In genomic region chr7:26151953-26152781, GRCh38 we compare ENCODE assay signal across 8 cellular contexts. TPM values are rescaled to one million over a fixed set of nuclear protein-coding genes. Genes with fewer than 3 reads are reported as not detected.
DNase-seq lines count a peak whose midpoint lies in the region; ATAC-seq, FAIRE-seq and TF ChIP-seq lines count a peak whose summit lies in the region.

NFE2L3 (plus strand) TSS chr7:26152198; CDS start chr7:26152499, 301 bp downstream.

- H3K4me1 ChIP-seq in HUES6 (ENCODE audit: control insufficient read depth, insufficient read depth, low read length) (peaks cover 31% of the 10 kb centered on the region), Panc1 (ENCODE audit: control insufficient read depth, insufficient read depth, low read length) (peaks cover 19% of the 10 kb centered on the region), fibroblast of lung (ENCODE audit: control insufficient read depth, extremely low read depth, insufficient read depth, low read length) (peaks cover 7% of the 10 kb centered on the region)

- peak within 1 kb of the TSS; percentile 89 for H3K4me3 ChIP-seq in HUES6 (ENCODE audit: low read depth, low read length)
- H3K4me3 ChIP-seq in Panc1 (ENCODE audit: low read depth in 2 of 2, low read length in 2 of 2), result peak within 1 kb of the TSS; percentile 53 to 88
- H3K4me3 ChIP-seq in fibroblast of lung (replicated peaks in 1 of 4; ENCODE audit: control extremely low read depth in 1 of 4, insufficient read depth in 1 of 4, low read depth in 3 of 4, low read length in 4 of 4), result peak within 1 kb of the TSS; percentile 22 to 67 (median 55)

- no peaks in the 10 kb centered on the region for H3K9me3 Mint-ChIP-seq in activated T-cell treated with anti-CD3 and anti-CD28 coated beads, Interleukin-2, amount 50 U/mL, for 4 hours
- H3K9me3 Mint-ChIP-seq in natural killer cell, result no peaks in the 10 kb centered on the region
- H3K9me3 Mint-ChIP-seq in stimulated activated naive B cell treated with anti-CD40 and anti-IgM and Interleukin-4, amounts not matched to agents 10 μg/mL and 1 μg/mL and 100 μg/mL, for 72 hours, result no peaks in the 10 kb centered on the region

- peak within 1 kb of the TSS; percentile 92 for H3K9ac ChIP-seq in HUES6 (ENCODE audit: low read length)
- no peak within 1 kb of the TSS for H3K9ac ChIP-seq in fibroblast of lung (ENCODE audit: insufficient read depth, low read length)

- H3K4me2 ChIP-seq in fibroblast of lung (ENCODE audit: extremely low read depth, insufficient read depth, low read length), result peak within 1 kb of the TSS; percentile 75

- peaks cover 52% of the 10 kb centered on the region for H3K4me1 Mint-ChIP-seq in activated T-cell treated with anti-CD3 and anti-CD28 coated beads, Interleukin-2, amount 50 U/mL, for 4 hours (ENCODE audit: low read depth)
- H3K4me1 Mint-ChIP-seq in natural killer cell, result peaks cover 32 to 40% of the 10 kb centered on the region in 2 donors
- H3K4me1 Mint-ChIP-seq in stimulated activated naive B cell treated with anti-CD40 and anti-IgM and Interleukin-4, amounts not matched to agents 10 μg/mL and 1 μg/mL and 100 μg/mL, for 72 hours, result peaks cover 41 to 52% of the 10 kb centered on the region in 2 donors

- H3K27ac Mint-ChIP-seq in natural killer cell, result peak within 1 kb of the TSS; percentile 47 to 82
- peak within 1 kb of the TSS; percentile 93 for H3K27ac Mint-ChIP-seq in stimulated activated naive B cell treated with anti-CD40 and anti-IgM and Interleukin-4, amounts not matched to agents 10 μg/mL and 1 μg/mL and 100 μg/mL, for 72 hours

- H3K4me3 Mint-ChIP-seq in activated T-cell treated with anti-CD3 and anti-CD28 coated beads, Interleukin-2, amount 50 U/mL, for 4 hours, result peak within 1 kb of the TSS; percentile 97
- peak within 1 kb of the TSS; percentile 85 for H3K4me3 Mint-ChIP-seq in natural killer cell
- peak within 1 kb of the TSS; percentile 93 to 96 for H3K4me3 Mint-ChIP-seq in stimulated activated naive B cell treated with anti-CD40 and anti-IgM and Interleukin-4, amounts not matched to agents 10 μg/mL and 1 μg/mL and 100 μg/mL, for 72 hours

- FAIRE-seq in D721Med (lab: Jason Lieb, UNC), result no peak

- peaks cover 7% of the 10 kb centered on the region; the same call in 1 of the 2 replicates for H3K36me3 ChIP-seq in HUES6 (ENCODE audit: control insufficient read depth, insufficient read depth, low read length)
- H3K36me3 ChIP-seq in Panc1 (ENCODE audit: control insufficient read depth, insufficient read depth, low read length), result no peaks in the 10 kb centered on the region
- H3K36me3 ChIP-seq in fibroblast of lung (ENCODE audit: control insufficient read depth, insufficient read depth, low read length), result no peaks in the 10 kb centered on the region

- in situ Hi-C loops in Panc1 (cut with HindIII; ENCODE audit: low pct_unique_long_range_greater_than_20kb, low sequenced_read_pairs), result no loop called here

- CTCF ChIA-PET in Panc1 (lab: Charles Lee), result interaction anchor here (0.7 to 1.5 kb wide), 2 partner anchors 9 to 61 kb away, joined by 3 to 4 read pairs; no protein-coding TSS in a partner anchor

- H3K36me3 Mint-ChIP-seq in activated T-cell treated with anti-CD3 and anti-CD28 coated beads, Interleukin-2, amount 50 U/mL, for 4 hours (ENCODE audit: insufficient read depth), result peaks cover 7% of the 10 kb centered on the region
- no peaks in the 10 kb centered on the region for H3K36me3 Mint-ChIP-seq in natural killer cell
- H3K36me3 Mint-ChIP-seq in stimulated activated naive B cell treated with anti-CD40 and anti-IgM and Interleukin-4, amounts not matched to agents 10 μg/mL and 1 μg/mL and 100 μg/mL, for 72 hours, result no peaks in the 10 kb centered on the region

- peak within 1 kb of the TSS; percentile 86 for H3K27ac ChIP-seq in HUES6 (ENCODE audit: low read depth, low read length)
- H3K27ac ChIP-seq in Panc1 (ENCODE audit: low read length), result peak within 1 kb of the TSS; percentile 95
- H3K27ac ChIP-seq in fibroblast of lung (ENCODE audit: insufficient read depth, low read length), result no peak within 1 kb of the TSS

- TF ChIP-seq CTCF in D721Med (IDR thresholded peaks at IDR 0.05; ENCODE audit: insufficient read depth, missing control alignments) (peak; percentile 3), Panc1 (IDR thresholded peaks at IDR 0.05) (peak; percentile 39; the same call in 1 of the 2 replicates), fibroblast of lung (conservative IDR thresholded peaks at IDR 0.05 in 1 of 2, IDR thresholded peaks at IDR 0.05 in 1 of 2; ENCODE audit: low read depth in 1 of 2, low read length in 2 of 2) (no peak), natural killer cell (IDR thresholded peaks at IDR 0.05) (no peak)

- POLR2A ChIA-PET in Panc1 (lab: Charles Lee), result interaction anchor here (0.6 to 0.7 kb wide), 4 partner anchors 126 to 244 kb away, joined by 3 to 5 read pairs (median 4); no protein-coding TSS in a partner anchor

- intact Hi-C loops in Panc1 (cut with micrococcal nuclease; ENCODE audit: unreplicated experiment), result loop anchor here (5.0 to 10.0 kb wide), 2 partner anchors 60 to 257 kb away; no protein-coding TSS in a partner anchor
- intact Hi-C loops in natural killer cell (cut with micrococcal nuclease), result loop anchor here (2.0 kb wide), 1 partner anchor 47 kb away; no protein-coding TSS in a partner anchor

- H3K79me2 ChIP-seq in fibroblast of lung (ENCODE audit: control insufficient read depth, insufficient read depth, low read length), result no peaks in the 10 kb centered on the region

- DNase-seq in D721Med (ENCODE audit: insufficient read length, low spot score) (peak; percentile 55), Panc1 (ENCODE audit: low read depth, low spot score) (no peak), fibroblast of lung (ENCODE audit: low read depth in 2 of 2) (peak; percentile 64 to 71), natural killer cell (peak; percentile 69)
- peak; percentile 78 for DNase-seq in activated T-cell treated with anti-CD3 and anti-CD28 coated beads, Interleukin-2, amount 50 U/mL, for 4 hours
- DNase-seq in stimulated activated naive B cell treated with anti-CD40 and anti-IgM and Interleukin-4, amounts not matched to agents 10 μg/mL and 1 μg/mL and 100 μg/mL, for 72 hours, result peak; percentile 75

- H3K9me3 ChIP-seq in HUES6 (ENCODE audit: control insufficient read depth, insufficient read depth, low read depth, low read length) (peaks cover 3% of the 10 kb centered on the region), Panc1 (ENCODE audit: control insufficient read depth, insufficient read depth, low read depth, low read length) (no peaks in the 10 kb centered on the region), fibroblast of lung (ENCODE audit: control insufficient read depth, insufficient read depth, low read depth, low read length) (no peaks in the 10 kb centered on the region)

- no peaks in the 10 kb centered on the region for H4K20me1 ChIP-seq in fibroblast of lung (ENCODE audit: control insufficient read depth, extremely low read depth, insufficient read depth, low read length)

- peak within 1 kb of the TSS; percentile 87 for H2AFZ ChIP-seq in fibroblast of lung (ENCODE audit: low read length)

- H3K27me3 ChIP-seq in HUES6 (ENCODE audit: control insufficient read depth, insufficient read depth, low read length), result peaks cover 16% of the 10 kb centered on the region; the same call in 1 of the 2 replicates
- H3K27me3 ChIP-seq in Panc1 (ENCODE audit: control insufficient read depth, insufficient read depth, low read length), result no peaks in the 10 kb centered on the region
- peaks cover 3% of the 10 kb centered on the region for H3K27me3 ChIP-seq in fibroblast of lung (ENCODE audit: control insufficient read depth, insufficient read depth, low read length)

- BruUV-seq in Panc1 (replicated peaks; lab: Mats Ljungman, UMichigan), result no TSS peak

- ATAC-seq in GM21390 (IDR thresholded peaks at IDR 0.05; ENCODE audit: unreplicated experiment) (peak; percentile 63), Panc1 (peak; percentile 75), natural killer cell (peak; percentile 79 to 91 (median 89))
- ATAC-seq in activated T-cell treated with anti-CD3 and anti-CD28 coated beads, Interleukin-2, amount 50 U/mL, for 4 hours, result peak; percentile 66 to 68
- ATAC-seq in stimulated activated naive B cell treated with anti-CD40 and anti-IgM and Interleukin-4, amounts not matched to agents 10 μg/mL and 1 μg/mL and 100 μg/mL, for 72 hours (replicated peaks), result peak; percentile 74 to 80

- no peaks in the 10 kb centered on the region for H3K27me3 Mint-ChIP-seq in activated T-cell treated with anti-CD3 and anti-CD28 coated beads, Interleukin-2, amount 50 U/mL, for 4 hours (ENCODE audit: low read depth)
- H3K27me3 Mint-ChIP-seq in natural killer cell (ENCODE audit: low read depth in 2 of 2), result peaks cover 11 to 12% of the 10 kb centered on the region in 2 donors
- H3K27me3 Mint-ChIP-seq in stimulated activated naive B cell treated with anti-CD40 and anti-IgM and Interleukin-4, amounts not matched to agents 10 μg/mL and 1 μg/mL and 100 μg/mL, for 72 hours, result peaks cover 0 to 5% of the 10 kb centered on the region in 2 donors

RNA-seq across cellular contexts. Expression of gene NFE2L3, which starts in this region (rescaled TPM):
- total RNA-seq in Panc1 (2021; ENCODE audit: unreplicated experiment), result 78.5 TPM
- polyA plus RNA-seq in Panc1 (2012; ENCODE audit: insufficient read length), result 47.6 TPM
- total RNA-seq in activated T-cell treated with anti-CD3 and anti-CD28 coated beads, Interleukin-2, amount 50 U/mL, for 4 hours, result 10 to 100 TPM; 34.1 to 53.7 (median 46.5) TPM
- 5.4 and 9.1 TPM in 2 replicates for total RNA-seq in fibroblast of lung
- 5.3 and 12.2 TPM in 2 replicates for polyA plus RNA-seq in fibroblast of lung
- 3.2 and 7.3 TPM in 2 replicates for polyA plus RNA-seq in fibroblast of lung (2012)
- polyA minus RNA-seq in fibroblast of lung (ENCODE audit: low replicate concordance), result 0.74 and 2.3 TPM in 2 replicates
- 1 to 10 TPM in 1 of 3 donors, under 1 TPM in 2; 0.68 to 2.0 (median 1.00) TPM for total RNA-seq in natural killer cell

Comparison
In these comparisons a context has a peak if more than half of its experiments do, and no peak if none do; other contexts are left out.
1. CTCF ChIP-seq: peak in D721Med (single experiment) and Panc1 (single experiment); none in fibroblast of lung (0 of 2) and natural killer cell (single experiment).
2. Peak in every context shown above with its lines, with median percentiles within 50 percentile points of each other: ATAC-seq, H3K4me3 ChIP-seq and H3K4me3 Mint-ChIP-seq.